In genomic region chr7:47574473-47575328, GRCh38 we compare ENCODE assay signal across 8 cellular contexts. TPM values are rescaled to one million over a fixed set of nuclear protein-coding genes. Genes with fewer than 3 reads are reported as not detected.
DNase-seq lines count a peak whose midpoint lies in the region; ATAC-seq and TF ChIP-seq lines count a peak whose summit lies in the region.

No MANE protein-coding gene starts in this region.

- no peak for ATAC-seq in Right ventricle myocardium inferior
- peak; percentile 66 for ATAC-seq in HG03460 (IDR thresholded peaks at IDR 0.05; ENCODE audit: unreplicated experiment)
- ATAC-seq in activated CD4-positive, CD25-positive, alpha-beta regulatory T cell treated with anti-CD3 and anti-CD28 coated beads, Interleukin-2, amount 50 U/mL, for 24 hours, result no peak

- intact Hi-C loops in left ventricle myocardium inferior (cut with micrococcal nuclease) (no loop called here), Right ventricle myocardium inferior (cut with DNase I) (loop anchor here (5.0 to 10.0 kb wide), 2 partner anchors 132 to 240 kb away; no protein-coding TSS in a partner anchor), colonic mucosa (cut with DNase I) (no loop called here)

- H3K4me1 ChIP-seq in left ventricle myocardium inferior (peaks cover 83% of the 10 kb centered on the region), colonic mucosa (peaks cover 37% of the 10 kb centered on the region)

- H3K9ac ChIP-seq in colonic mucosa (ENCODE audit: low read depth in 2 of 2, low read length in 2 of 2), result peak overlapping the region in 1 of 2 donors; percentile 77

- H3K9me3 ChIP-seq in left ventricle myocardium inferior (replicated peaks) (no peaks in the 10 kb centered on the region), colonic mucosa (no peaks in the 10 kb centered on the region)

- TF ChIP-seq CTCF in left ventricle myocardium inferior (IDR thresholded peaks at IDR 0.05; ENCODE audit: borderline replicate concordance) (no peak), colonic mucosa (IDR thresholded peaks at IDR 0.05) (no peak)

- H3K36me3 ChIP-seq in left ventricle myocardium inferior (no peaks in the 10 kb centered on the region), colonic mucosa (no peaks in the 10 kb centered on the region)

- H3K27ac ChIP-seq in left ventricle myocardium inferior (replicated peaks) (peak overlapping the region; percentile 60), colonic mucosa (peak overlapping the region; percentile 40), substantia nigra (ENCODE audit: low read depth, low read length, poor library complexity, severe bottlenecking) (peak overlapping the region; percentile 22)

- no peaks in the 10 kb centered on the region for H3K27me3 ChIP-seq in left ventricle myocardium inferior (ENCODE audit: low read depth)
- H3K27me3 ChIP-seq in colonic mucosa, result no peaks in the 10 kb centered on the region

- DNase-seq in left ventricle myocardium inferior (no peak), Right ventricle myocardium inferior (ENCODE audit: missing footprints) (no peak), colonic mucosa (peak; percentile 57), substantia nigra (lab: John Stamatoyannopoulos, UW) (peak in 11 of 49 donors; percentile 8 to 42 (median 20)), 8988T (no peak), NCI-H1417 (lab: John Stamatoyannopoulos, UW) (no peak)

- H3K4me3 ChIP-seq in left ventricle myocardium inferior, result no peak overlapping the region
- no peak overlapping the region for H3K4me3 ChIP-seq in colonic mucosa

RNA-seq across cellular contexts. Expression of gene TNS3, which starts 7.2 kb away (rescaled TPM):
- total RNA-seq in left ventricle myocardium inferior (40.6 TPM), Right ventricle myocardium inferior (44.8 TPM), colonic mucosa (10 to 100 TPM; 41.1 to 58.2 TPM)
